13 cellular contexts compared by ENCODE assay signal in genomic region chr3:194497799-194498575, GRCh38. TPM values are rescaled to one million over a fixed set of nuclear protein-coding genes. Genes with fewer than 3 reads are reported as not detected.
A peak's percentile ranks its signal among the peaks of the same experiment; 100 is the strongest.
DNase-seq lines count a peak whose midpoint lies in the region; ATAC-seq and TF ChIP-seq lines count a peak whose summit lies in the region.
"Had no signal": no experiment of that assay in that cellular context is flagged by ENCODE, and none has a peak within 500 bp of the region (broad histone marks: within the 10 kb centered on the region; RNA-seq: fewer than 3 reads in every experiment).

No MANE protein-coding gene starts in this region.

- CTCF ChIA-PET in activated B cell treated with CpG ODN at 0.5 μM for 24 hours (lab: Charles Lee): interaction anchor here (1.1 kb wide), 1 partner anchor 28 kb away, joined by 3 read pairs; no protein-coding TSS in a partner anchor
- CTCF ChIA-PET in SK-N-SH (lab: Yijun Ruan, JAX): no interaction called here

- no peak overlapping the region for H3K4me3 Mint-ChIP-seq in activated B cell treated with CpG ODN at 0.5 μM for 24 hours
- H3K4me3 Mint-ChIP-seq: dendritic cell treated with granulocyte-macrophage colony-stimulating factor and Interleukin-4, amounts not matched to agents 40 ng/mL and 50 ng/mL, for 4 days had no signal

- no peaks in the 10 kb centered on the region for H3K36me3 ChIP-seq in lung (ENCODE audit: control insufficient read depth in 2 of 2, insufficient read depth in 2 of 2, low read length in 2 of 2)
- H3K36me3 ChIP-seq in thyroid gland: no peaks in the 10 kb centered on the region
- H3K36me3 ChIP-seq in SK-N-SH (replicated peaks in 1 of 2; ENCODE audit: control insufficient read depth in 1 of 2, insufficient read depth in 2 of 2, low read length in 1 of 2): no peaks in the 10 kb centered on the region
- H3K36me3 ChIP-seq: Peyer's patch had no signal

- H3K27me3 ChIP-seq in lung (ENCODE audit: control insufficient read depth, insufficient read depth): no peaks in the 10 kb centered on the region
- no peaks in the 10 kb centered on the region for H3K27me3 ChIP-seq in thyroid gland
- no peaks in the 10 kb centered on the region for H3K27me3 ChIP-seq in SK-N-SH (ENCODE audit: insufficient read depth)
- H3K27me3 ChIP-seq: Peyer's patch had no signal

- H3K9me3 Mint-ChIP-seq in activated B cell treated with CpG ODN at 0.5 μM for 24 hours: no peaks in the 10 kb centered on the region
- H3K9me3 Mint-ChIP-seq: dendritic cell treated with granulocyte-macrophage colony-stimulating factor and Interleukin-4, amounts not matched to agents 40 ng/mL and 50 ng/mL, for 4 days; immature natural killer cell had no signal

- H3K27me3 Mint-ChIP-seq in activated B cell treated with CpG ODN at 0.5 μM for 24 hours: no peaks in the 10 kb centered on the region
- H3K27me3 Mint-ChIP-seq: dendritic cell treated with granulocyte-macrophage colony-stimulating factor and Interleukin-4, amounts not matched to agents 40 ng/mL and 50 ng/mL, for 4 days had no signal

- TF ChIP-seq CTCF in activated B cell treated with CpG ODN at 0.5 μM for 24 hours (IDR thresholded peaks at IDR 0.05) (no peak), lung (IDR thresholded peaks at IDR 0.05; ENCODE audit: control extremely low read depth, extremely low read depth) (no peak), thyroid gland (IDR thresholded peaks at IDR 0.05) (no peak), SK-N-SH (IDR thresholded peaks at IDR 0.05) (no peak)

- H3K4me1 ChIP-seq in lung (ENCODE audit: control insufficient read depth in 2 of 2, insufficient read depth in 2 of 2, low read length in 2 of 2): no peaks in the 10 kb centered on the region
- H3K4me1 ChIP-seq in thyroid gland: peaks cover 39 to 54% of the 10 kb centered on the region in 2 donors
- H3K4me1 ChIP-seq in SK-N-SH (ENCODE audit: control insufficient read depth in 1 of 2, insufficient read depth in 2 of 2, low read depth in 1 of 2, low read length in 1 of 2): peaks cover 0 to 16% of the 10 kb centered on the region in 2 experiments; a peak in 1 of 4 replicates

- peak in 1 of 2 donors; percentile 16 for TF ChIP-seq POLR2A in thyroid gland (IDR thresholded peaks at IDR 0.05)

- no peak overlapping the region for H3K4me3 ChIP-seq in lung
- H3K4me3 ChIP-seq in thyroid gland (replicated peaks in 1 of 3): no peak overlapping the region
- no peak overlapping the region for H3K4me3 ChIP-seq in SK-N-SH (ENCODE audit: low read depth in 2 of 2, low read length in 1 of 2)
- H3K4me3 ChIP-seq: Peyer's patch had no signal

- no peak for TF ChIP-seq EP300 in SK-N-SH (IDR thresholded peaks at IDR 0.05; ENCODE audit: borderline replicate concordance in 1 of 2, low read depth in 1 of 2, low read length in 1 of 2)

- H3K27ac ChIP-seq in lung (ENCODE audit: low read depth in 1 of 2, low read length in 1 of 2) (no peak overlapping the region), thyroid gland (peak overlapping the region; percentile 48 to 92 (median 87)), SK-N-SH (ENCODE audit: low read depth in 2 of 2, low read length in 1 of 2) (no peak overlapping the region)
- H3K27ac ChIP-seq: Peyer's patch had no signal

- no peak for TF ChIP-seq RAD21 in SK-N-SH (IDR thresholded peaks at IDR 0.05; ENCODE audit: low read length)

- ATAC-seq in activated CD4-positive, CD25-positive, alpha-beta regulatory T cell treated with anti-CD3 and anti-CD28 coated beads, Interleukin-2, amount 50 U/mL, for 24 hours: peak; percentile 71 to 73
- ATAC-seq in activated B cell treated with CpG ODN at 0.5 μM for 24 hours (ENCODE audit: low read depth) (peak; percentile 64), lung (ENCODE audit: insufficient read depth, low FRiP score) (no peak)

- intact Hi-C loops in activated B cell treated with CpG ODN at 0.5 μM for 24 hours (cut with micrococcal nuclease): no loop called here
- intact Hi-C loops in thyroid gland (cut with DNase I): no loop called here

- peaks cover 15% of the 10 kb centered on the region for H3F3A ChIP-seq in SK-N-SH (replicated peaks; ENCODE audit: insufficient read depth)

- DNase-seq in activated CD4-positive, CD25-positive, alpha-beta regulatory T cell treated with anti-CD3 and anti-CD28 coated beads, Interleukin-2, amount 50 U/mL, for 72 hours: no peak
- DNase-seq in activated B cell treated with CpG ODN at 0.5 μM for 24 hours (no peak), lung (ENCODE audit: low spot score) (peak; percentile 28), thyroid gland (peak; percentile 87 to 92), SK-N-SH (no peak), T-helper 9 cell (no peak), GDM1 (lab: John Stamatoyannopoulos, UW) (no peak)
- DNase-seq: activated CD8-positive, alpha-beta memory T cell treated with anti-CD3 and anti-CD28 coated beads, Interleukin-2, amount 50 U/mL, for 48 hours; NCI-H1048; Peyer's patch had no signal

- no peaks in the 10 kb centered on the region for H3K79me2 ChIP-seq in SK-N-SH (ENCODE audit: insufficient read depth)

- H3K36me3 Mint-ChIP-seq in activated B cell treated with CpG ODN at 0.5 μM for 24 hours (ENCODE audit: low read depth): no peaks in the 10 kb centered on the region
- H3K36me3 Mint-ChIP-seq: immature natural killer cell had no signal

- 79 to 85% methylated on average over 8 of the region's 8 CpGs for WGBS in lung, 2 donors
- WGBS in thyroid gland, 2 donors: 21 to 33% methylated on average over 8 of the region's 8 CpGs
- WGBS in SK-N-SH (ENCODE audit: low lambda C conversion rate): 97% methylated on average over 8 of the region's 8 CpGs

- no peak overlapping the region for H3K9ac ChIP-seq in SK-N-SH

- H3K9me3 ChIP-seq in lung (ENCODE audit: control insufficient read depth in 2 of 2, insufficient read depth in 1 of 2, low read length in 1 of 2): no peaks in the 10 kb centered on the region
- no peaks in the 10 kb centered on the region for H3K9me3 ChIP-seq in thyroid gland
- H3K9me3 ChIP-seq in SK-N-SH: no peaks in the 10 kb centered on the region
- H3K9me3 ChIP-seq: Peyer's patch had no signal

- no peak overlapping the region for H3K4me2 ChIP-seq in SK-N-SH

- peaks cover 21% of the 10 kb centered on the region for H3K4me1 Mint-ChIP-seq in activated B cell treated with CpG ODN at 0.5 μM for 24 hours

- H3K9me2 ChIP-seq in SK-N-SH: no peaks in the 10 kb centered on the region

- POLR2A ChIA-PET in activated B cell treated with CpG ODN at 0.5 μM for 24 hours (lab: Charles Lee): interaction anchor here (0.7 to 2.5 kb wide), 3 partner anchors 9 to 86 kb away, joined by 3 to 9 read pairs (median 8); partner anchors contain the start of gene ATP13A3
- POLR2A ChIA-PET in SK-N-SH (lab: Yijun Ruan, JAX): no interaction called here

- H4K20me1 ChIP-seq in SK-N-SH (ENCODE audit: insufficient read depth): no peaks in the 10 kb centered on the region

- H3K27ac Mint-ChIP-seq in activated B cell treated with CpG ODN at 0.5 μM for 24 hours: no peak overlapping the region
- H3K27ac Mint-ChIP-seq: dendritic cell treated with granulocyte-macrophage colony-stimulating factor and Interleukin-4, amounts not matched to agents 40 ng/mL and 50 ng/mL, for 4 days had no signal

- H2AFZ ChIP-seq in SK-N-SH (ENCODE audit: low read depth): no peak overlapping the region

TF ChIP-seq in SK-N-SH, 30 proteins besides CTCF, POLR2A, EP300 and RAD21:
- TF ChIP-seq RFX5 (IDR thresholded peaks at IDR 0.05; ENCODE audit: low read length) (no peak), YY1 (IDR thresholded peaks at IDR 0.05; ENCODE audit: low read depth) (no peak), GABPA (IDR thresholded peaks at IDR 0.05; ENCODE audit: low read depth) (no peak), TEAD4 (IDR thresholded peaks at IDR 0.05; ENCODE audit: borderline replicate concordance, insufficient read depth) (no peak), JUND (IDR thresholded peaks at IDR 0.05) (no peak), RCOR1 (IDR thresholded peaks at IDR 0.05; ENCODE audit: low read length) (no peak), ELF1 (IDR thresholded peaks at IDR 0.05) (no peak), FOXJ3 (CRISPR knock-in tag; IDR thresholded peaks at IDR 0.05) (no peak), NFIC (IDR thresholded peaks at IDR 0.05; ENCODE audit: borderline replicate concordance) (no peak)
- TF ChIP-seq, protein P1, sequence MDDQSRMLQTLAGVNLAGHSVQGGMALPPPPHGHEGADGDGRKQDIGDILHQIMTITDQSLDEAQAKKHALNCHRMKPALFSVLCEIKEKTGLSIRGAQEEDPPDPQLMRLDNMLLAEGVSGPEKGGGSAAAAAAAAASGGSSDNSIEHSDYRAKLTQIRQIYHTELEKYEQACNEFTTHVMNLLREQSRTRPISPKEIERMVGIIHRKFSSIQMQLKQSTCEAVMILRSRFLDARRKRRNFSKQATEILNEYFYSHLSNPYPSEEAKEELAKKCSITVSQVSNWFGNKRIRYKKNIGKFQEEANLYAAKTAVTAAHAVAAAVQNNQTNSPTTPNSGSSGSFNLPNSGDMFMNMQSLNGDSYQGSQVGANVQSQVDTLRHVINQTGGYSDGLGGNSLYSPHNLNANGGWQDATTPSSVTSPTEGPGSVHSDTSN (IDR thresholded peaks at IDR 0.05): no peak
- TF ChIP-seq, protein P2, sequence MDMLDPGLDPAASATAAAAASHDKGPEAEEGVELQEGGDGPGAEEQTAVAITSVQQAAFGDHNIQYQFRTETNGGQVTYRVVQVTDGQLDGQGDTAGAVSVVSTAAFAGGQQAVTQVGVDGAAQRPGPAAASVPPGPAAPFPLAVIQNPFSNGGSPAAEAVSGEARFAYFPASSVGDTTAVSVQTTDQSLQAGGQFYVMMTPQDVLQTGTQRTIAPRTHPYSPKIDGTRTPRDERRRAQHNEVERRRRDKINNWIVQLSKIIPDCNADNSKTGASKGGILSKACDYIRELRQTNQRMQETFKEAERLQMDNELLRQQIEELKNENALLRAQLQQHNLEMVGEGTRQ (IDR thresholded peaks at IDR 0.05; ENCODE audit: borderline replicate concordance, low read depth, low read length): no peak

RNA-seq across cellular contexts. Expression of gene ATP13A3, which starts 11.2 kb away (rescaled TPM):
- total RNA-seq in activated B cell treated with CpG ODN at 0.5 μM for 24 hours (79.8 and 91.9 TPM in 2 replicates), lung (100 to 1,000 TPM in 1 of 2 donors, 10 to 100 TPM in 1; 92.0 to 166 TPM), thyroid gland (100 to 1,000 TPM; 262 to 426 (median 341) TPM)
- polyA plus RNA-seq in lung (10 to 100 TPM; 26.6 to 58.9 TPM), SK-N-SH (2012; rRNA removed) (48.2 and 67.2 TPM in 2 replicates)
- 84.5 and 91.7 TPM in 2 replicates for polyA plus RNA-seq in SK-N-SH (2012; cell fraction: cytosol; rRNA removed)
- polyA plus RNA-seq in SK-N-SH (2012; cell fraction: nucleus; rRNA removed): 31.0 and 73.2 TPM in 2 replicates

Comparison
In these comparisons a context has a peak if more than half of its experiments do, and no peak if none do; other contexts are left out.
1. DNase-seq: peak in lung (single experiment) and thyroid gland (2 of 2); none in activated CD4-positive, CD25-positive, alpha-beta regulatory T cell treated with anti-CD3 and anti-CD28 coated beads, Interleukin-2, amount 50 U/mL, for 72 hours (single experiment), activated B cell treated with CpG ODN at 0.5 μM for 24 hours (single experiment), SK-N-SH (single experiment), T-helper 9 cell (single experiment) and GDM1 (single experiment).
2. H3K27ac ChIP-seq: peak in thyroid gland (3 of 3); none in lung (0 of 2) and SK-N-SH (0 of 2).